ENCODE assay signal across 1 cellular context in the genomic region with DNA sequence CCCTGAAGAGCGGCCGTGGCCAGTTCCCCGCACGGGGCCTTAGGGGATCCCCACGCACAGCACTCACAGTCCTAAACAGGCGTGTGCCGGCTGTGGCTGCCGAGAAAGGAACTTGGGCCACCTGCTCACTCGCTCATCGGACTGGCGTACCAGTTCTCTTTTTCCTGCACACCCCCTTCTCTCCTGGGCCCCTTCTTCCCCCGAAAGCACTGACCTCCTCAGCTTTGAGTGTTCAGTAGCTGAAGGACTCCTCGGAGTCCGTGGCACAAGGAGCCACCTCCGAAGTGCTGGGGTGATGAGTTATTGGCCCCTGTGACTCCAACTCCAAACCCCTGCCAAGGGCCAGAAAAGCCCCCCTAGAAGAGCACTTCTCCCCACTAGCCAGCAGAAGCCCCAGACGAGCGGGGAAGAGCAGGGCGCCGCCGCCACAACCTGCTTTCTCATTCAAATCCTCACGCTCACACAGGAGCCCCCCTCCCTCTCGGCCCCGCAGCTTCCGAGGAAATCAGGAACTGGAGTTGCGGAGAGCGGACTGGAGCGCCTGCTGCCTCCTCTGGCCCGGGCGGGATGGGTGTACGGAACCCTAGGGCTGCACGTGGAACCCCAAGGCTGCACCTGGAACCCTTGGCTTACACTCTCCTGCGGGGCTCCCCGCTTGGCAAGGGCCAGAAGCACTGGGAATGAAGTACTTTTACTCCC.
TF ChIP-seq lines count a peak whose summit lies in the region.

A gene with protein sequence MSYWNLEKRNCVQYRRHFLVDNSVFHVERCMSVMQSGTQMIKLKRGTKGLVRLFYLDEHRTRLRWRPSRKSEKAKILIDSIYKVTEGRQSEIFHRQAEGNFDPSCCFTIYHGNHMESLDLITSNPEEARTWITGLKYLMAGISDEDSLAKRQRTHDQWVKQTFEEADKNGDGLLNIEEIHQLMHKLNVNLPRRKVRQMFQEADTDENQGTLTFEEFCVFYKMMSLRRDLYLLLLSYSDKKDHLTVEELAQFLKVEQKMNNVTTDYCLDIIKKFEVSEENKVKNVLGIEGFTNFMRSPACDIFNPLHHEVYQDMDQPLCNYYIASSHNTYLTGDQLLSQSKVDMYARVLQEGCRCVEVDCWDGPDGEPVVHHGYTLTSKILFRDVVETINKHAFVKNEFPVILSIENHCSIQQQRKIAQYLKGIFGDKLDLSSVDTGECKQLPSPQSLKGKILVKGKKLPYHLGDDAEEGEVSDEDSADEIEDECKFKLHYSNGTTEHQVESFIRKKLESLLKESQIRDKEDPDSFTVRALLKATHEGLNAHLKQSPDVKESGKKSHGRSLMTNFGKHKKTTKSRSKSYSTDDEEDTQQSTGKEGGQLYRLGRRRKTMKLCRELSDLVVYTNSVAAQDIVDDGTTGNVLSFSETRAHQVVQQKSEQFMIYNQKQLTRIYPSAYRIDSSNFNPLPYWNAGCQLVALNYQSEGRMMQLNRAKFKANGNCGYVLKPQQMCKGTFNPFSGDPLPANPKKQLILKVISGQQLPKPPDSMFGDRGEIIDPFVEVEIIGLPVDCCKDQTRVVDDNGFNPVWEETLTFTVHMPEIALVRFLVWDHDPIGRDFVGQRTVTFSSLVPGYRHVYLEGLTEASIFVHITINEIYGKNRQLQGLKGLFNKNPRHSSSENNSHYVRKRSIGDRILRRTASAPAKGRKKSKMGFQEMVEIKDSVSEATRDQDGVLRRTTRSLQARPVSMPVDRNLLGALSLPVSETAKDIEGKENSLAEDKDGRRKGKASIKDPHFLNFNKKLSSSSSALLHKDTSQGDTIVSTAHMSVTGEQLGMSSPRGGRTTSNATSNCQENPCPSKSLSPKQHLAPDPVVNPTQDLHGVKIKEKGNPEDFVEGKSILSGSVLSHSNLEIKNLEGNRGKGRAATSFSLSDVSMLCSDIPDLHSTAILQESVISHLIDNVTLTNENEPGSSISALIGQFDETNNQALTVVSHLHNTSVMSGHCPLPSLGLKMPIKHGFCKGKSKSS (N-terminal part only) (minus strand): TSS at position 446 of the 699 bp plus-strand sequence. CDS start 40,847 bp downstream, outside the sequence.

TF ChIP-seq in HepG2, 621 proteins besides CTCF, POLR2A, EP300 and RAD21 (continued from another document and continues in another):
- TF ChIP-seq, protein P1, sequence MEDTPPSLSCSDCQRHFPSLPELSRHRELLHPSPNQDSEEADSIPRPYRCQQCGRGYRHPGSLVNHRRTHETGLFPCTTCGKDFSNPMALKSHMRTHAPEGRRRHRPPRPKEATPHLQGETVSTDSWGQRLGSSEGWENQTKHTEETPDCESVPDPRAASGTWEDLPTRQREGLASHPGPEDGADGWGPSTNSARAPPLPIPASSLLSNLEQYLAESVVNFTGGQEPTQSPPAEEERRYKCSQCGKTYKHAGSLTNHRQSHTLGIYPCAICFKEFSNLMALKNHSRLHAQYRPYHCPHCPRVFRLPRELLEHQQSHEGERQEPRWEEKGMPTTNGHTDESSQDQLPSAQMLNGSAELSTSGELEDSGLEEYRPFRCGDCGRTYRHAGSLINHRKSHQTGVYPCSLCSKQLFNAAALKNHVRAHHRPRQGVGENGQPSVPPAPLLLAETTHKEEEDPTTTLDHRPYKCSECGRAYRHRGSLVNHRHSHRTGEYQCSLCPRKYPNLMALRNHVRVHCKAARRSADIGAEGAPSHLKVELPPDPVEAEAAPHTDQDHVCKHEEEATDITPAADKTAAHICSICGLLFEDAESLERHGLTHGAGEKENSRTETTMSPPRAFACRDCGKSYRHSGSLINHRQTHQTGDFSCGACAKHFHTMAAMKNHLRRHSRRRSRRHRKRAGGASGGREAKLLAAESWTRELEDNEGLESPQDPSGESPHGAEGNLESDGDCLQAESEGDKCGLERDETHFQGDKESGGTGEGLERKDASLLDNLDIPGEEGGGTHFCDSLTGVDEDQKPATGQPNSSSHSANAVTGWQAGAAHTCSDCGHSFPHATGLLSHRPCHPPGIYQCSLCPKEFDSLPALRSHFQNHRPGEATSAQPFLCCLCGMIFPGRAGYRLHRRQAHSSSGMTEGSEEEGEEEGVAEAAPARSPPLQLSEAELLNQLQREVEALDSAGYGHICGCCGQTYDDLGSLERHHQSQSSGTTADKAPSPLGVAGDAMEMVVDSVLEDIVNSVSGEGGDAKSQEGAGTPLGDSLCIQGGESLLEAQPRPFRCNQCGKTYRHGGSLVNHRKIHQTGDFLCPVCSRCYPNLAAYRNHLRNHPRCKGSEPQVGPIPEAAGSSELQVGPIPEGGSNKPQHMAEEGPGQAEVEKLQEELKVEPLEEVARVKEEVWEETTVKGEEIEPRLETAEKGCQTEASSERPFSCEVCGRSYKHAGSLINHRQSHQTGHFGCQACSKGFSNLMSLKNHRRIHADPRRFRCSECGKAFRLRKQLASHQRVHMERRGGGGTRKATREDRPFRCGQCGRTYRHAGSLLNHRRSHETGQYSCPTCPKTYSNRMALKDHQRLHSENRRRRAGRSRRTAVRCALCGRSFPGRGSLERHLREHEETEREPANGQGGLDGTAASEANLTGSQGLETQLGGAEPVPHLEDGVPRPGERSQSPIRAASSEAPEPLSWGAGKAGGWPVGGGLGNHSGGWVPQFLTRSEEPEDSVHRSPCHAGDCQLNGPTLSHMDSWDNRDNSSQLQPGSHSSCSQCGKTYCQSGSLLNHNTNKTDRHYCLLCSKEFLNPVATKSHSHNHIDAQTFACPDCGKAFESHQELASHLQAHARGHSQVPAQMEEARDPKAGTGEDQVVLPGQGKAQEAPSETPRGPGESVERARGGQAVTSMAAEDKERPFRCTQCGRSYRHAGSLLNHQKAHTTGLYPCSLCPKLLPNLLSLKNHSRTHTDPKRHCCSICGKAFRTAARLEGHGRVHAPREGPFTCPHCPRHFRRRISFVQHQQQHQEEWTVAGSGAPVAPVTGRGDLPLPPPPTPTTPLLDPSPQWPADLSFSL (CRISPR knock-in tag; IDR thresholded peaks at IDR 0.05), result peak; percentile 53; the same call in 1 of the 2 replicates
- 0 out of 2 replicates have a peak, but pooled peaks have one; percentile 29 for TF ChIP-seq ELF1 (CRISPR knock-in tag; IDR thresholded peaks at IDR 0.05)
- TF ChIP-seq, protein P2, sequence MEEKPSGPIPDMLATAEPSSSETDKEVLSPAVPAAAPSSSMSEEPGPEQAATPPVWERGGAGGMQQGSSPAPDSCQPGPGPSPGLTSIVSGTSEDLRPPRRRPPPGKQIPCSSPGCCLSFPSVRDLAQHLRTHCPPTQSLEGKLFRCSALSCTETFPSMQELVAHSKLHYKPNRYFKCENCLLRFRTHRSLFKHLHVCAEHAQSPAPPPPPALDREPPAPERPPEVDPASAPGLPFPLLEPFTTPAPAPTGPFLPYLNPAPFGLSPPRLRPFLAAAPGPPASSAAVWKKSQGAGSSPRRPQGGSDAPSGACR (CRISPR knock-in tag; IDR thresholded peaks at IDR 0.05), result peak; percentile 65; the same call in 1 of the 2 replicates
- peak; percentile 71 for TF ChIP-seq SAP130 (CRISPR knock-in tag; IDR thresholded peaks at IDR 0.05; ENCODE audit: low read depth)
- TF ChIP-seq ZNF446 (CRISPR knock-in tag; IDR thresholded peaks at IDR 0.05), result no peak
- TF ChIP-seq GABPB1 (CRISPR knock-in tag; IDR thresholded peaks at IDR 0.05), result peak; percentile 61
- TF ChIP-seq ISL2 (CRISPR knock-in tag; IDR thresholded peaks at IDR 0.05), result 0 out of 2 replicates have a peak, but pooled peaks have one; percentile 24
- TF ChIP-seq FLYWCH1 (CRISPR knock-in tag; IDR thresholded peaks at IDR 0.05), result no peak
- TF ChIP-seq ZNF558 (CRISPR knock-in tag; IDR thresholded peaks at IDR 0.05; ENCODE audit: borderline replicate concordance), result peak; percentile 52; the same call in 1 of the 2 replicates
- TF ChIP-seq, protein P3, sequence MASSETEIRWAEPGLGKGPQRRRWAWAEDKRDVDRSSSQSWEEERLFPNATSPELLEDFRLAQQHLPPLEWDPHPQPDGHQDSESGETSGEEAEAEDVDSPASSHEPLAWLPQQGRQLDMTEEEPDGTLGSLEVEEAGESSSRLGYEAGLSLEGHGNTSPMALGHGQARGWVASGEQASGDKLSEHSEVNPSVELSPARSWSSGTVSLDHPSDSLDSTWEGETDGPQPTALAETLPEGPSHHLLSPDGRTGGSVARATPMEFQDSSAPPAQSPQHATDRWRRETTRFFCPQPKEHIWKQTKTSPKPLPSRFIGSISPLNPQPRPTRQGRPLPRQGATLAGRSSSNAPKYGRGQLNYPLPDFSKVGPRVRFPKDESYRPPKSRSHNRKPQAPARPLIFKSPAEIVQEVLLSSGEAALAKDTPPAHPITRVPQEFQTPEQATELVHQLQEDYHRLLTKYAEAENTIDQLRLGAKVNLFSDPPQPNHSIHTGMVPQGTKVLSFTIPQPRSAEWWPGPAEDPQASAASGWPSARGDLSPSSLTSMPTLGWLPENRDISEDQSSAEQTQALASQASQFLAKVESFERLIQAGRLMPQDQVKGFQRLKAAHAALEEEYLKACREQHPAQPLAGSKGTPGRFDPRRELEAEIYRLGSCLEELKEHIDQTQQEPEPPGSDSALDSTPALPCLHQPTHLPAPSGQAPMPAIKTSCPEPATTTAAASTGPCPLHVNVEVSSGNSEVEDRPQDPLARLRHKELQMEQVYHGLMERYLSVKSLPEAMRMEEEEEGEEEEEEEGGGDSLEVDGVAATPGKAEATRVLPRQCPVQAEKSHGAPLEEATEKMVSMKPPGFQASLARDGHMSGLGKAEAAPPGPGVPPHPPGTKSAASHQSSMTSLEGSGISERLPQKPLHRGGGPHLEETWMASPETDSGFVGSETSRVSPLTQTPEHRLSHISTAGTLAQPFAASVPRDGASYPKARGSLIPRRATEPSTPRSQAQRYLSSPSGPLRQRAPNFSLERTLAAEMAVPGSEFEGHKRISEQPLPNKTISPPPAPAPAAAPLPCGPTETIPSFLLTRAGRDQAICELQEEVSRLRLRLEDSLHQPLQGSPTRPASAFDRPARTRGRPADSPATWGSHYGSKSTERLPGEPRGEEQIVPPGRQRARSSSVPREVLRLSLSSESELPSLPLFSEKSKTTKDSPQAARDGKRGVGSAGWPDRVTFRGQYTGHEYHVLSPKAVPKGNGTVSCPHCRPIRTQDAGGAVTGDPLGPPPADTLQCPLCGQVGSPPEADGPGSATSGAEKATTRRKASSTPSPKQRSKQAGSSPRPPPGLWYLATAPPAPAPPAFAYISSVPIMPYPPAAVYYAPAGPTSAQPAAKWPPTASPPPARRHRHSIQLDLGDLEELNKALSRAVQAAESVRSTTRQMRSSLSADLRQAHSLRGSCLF (CRISPR knock-in tag; IDR thresholded peaks at IDR 0.05; ENCODE audit: borderline replicate concordance), result no peak
- no peak for TF ChIP-seq AGO2 (optimal IDR thresholded peaks at IDR 0.05; ENCODE audit: low read depth, low read length)
- TF ChIP-seq MAZ (IDR thresholded peaks at IDR 0.05; ENCODE audit: borderline replicate concordance, low read depth, low read length), result peak; percentile 98
- peak; percentile 83 for TF ChIP-seq MAZ (CRISPR knock-in tag; IDR thresholded peaks at IDR 0.05; ENCODE audit: low read depth)
- peak; percentile 18; the same call in 1 of the 2 replicates for TF ChIP-seq KAT8 (CRISPR knock-in tag; IDR thresholded peaks at IDR 0.05)
- TF ChIP-seq HNRNPLL (IDR thresholded peaks at IDR 0.05; ENCODE audit: low read depth, low read length, poor library complexity, severe bottlenecking), result peak; percentile 40
- no peak for TF ChIP-seq MAFF (IDR thresholded peaks at IDR 0.05; ENCODE audit: low read depth, low read length)
- TF ChIP-seq GATAD1 (CRISPR knock-in tag; IDR thresholded peaks at IDR 0.05), result peak; percentile 61; the same call in 1 of the 2 replicates
- TF ChIP-seq ARNT (IDR thresholded peaks at IDR 0.05), result no peak
- no peak for TF ChIP-seq ZNF737 (CRISPR knock-in tag; IDR thresholded peaks at IDR 0.05; ENCODE audit: borderline replicate concordance)
- peak; percentile 70; the same call in 1 of the 2 replicates for TF ChIP-seq ZNF546 (CRISPR knock-in tag; conservative IDR thresholded peaks at IDR 0.05)
- 0 out of 2 replicates have a peak, but pooled peaks have one; percentile 4 for TF ChIP-seq YEATS4 (CRISPR knock-in tag; IDR thresholded peaks at IDR 0.05; ENCODE audit: borderline replicate concordance)
- TF ChIP-seq LCORL (IDR thresholded peaks at IDR 0.05), result no peak
- TF ChIP-seq LCORL (CRISPR knock-in tag; IDR thresholded peaks at IDR 0.05), result 0 out of 2 replicates have a peak, but pooled peaks have one; percentile 7
- TF ChIP-seq PHF21A (CRISPR knock-in tag; IDR thresholded peaks at IDR 0.05), result peak; percentile 61; the same call in 1 of the 2 replicates
- TF ChIP-seq SMC3 (IDR thresholded peaks at IDR 0.05; ENCODE audit: low read length), result no peak
- TF ChIP-seq, protein P4, sequence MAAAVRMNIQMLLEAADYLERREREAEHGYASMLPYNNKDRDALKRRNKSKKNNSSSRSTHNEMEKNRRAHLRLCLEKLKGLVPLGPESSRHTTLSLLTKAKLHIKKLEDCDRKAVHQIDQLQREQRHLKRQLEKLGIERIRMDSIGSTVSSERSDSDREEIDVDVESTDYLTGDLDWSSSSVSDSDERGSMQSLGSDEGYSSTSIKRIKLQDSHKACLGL (CRISPR knock-in tag; IDR thresholded peaks at IDR 0.05), result 0 out of 2 replicates have a peak, but pooled peaks have one; percentile 32
- TF ChIP-seq, protein P5, sequence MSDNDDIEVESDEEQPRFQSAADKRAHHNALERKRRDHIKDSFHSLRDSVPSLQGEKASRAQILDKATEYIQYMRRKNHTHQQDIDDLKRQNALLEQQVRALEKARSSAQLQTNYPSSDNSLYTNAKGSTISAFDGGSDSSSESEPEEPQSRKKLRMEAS (IDR thresholded peaks at IDR 0.05), result peak; percentile 73
- TF ChIP-seq MXI1 (IDR thresholded peaks at IDR 0.05; ENCODE audit: borderline replicate concordance, low read depth, low read length), result peak; percentile 46; the same call in 1 of the 3 replicates
- TF ChIP-seq ZNF501 (CRISPR knock-in tag; IDR thresholded peaks at IDR 0.05), result peak; percentile 50
- TF ChIP-seq ZNF75D (CRISPR knock-in tag; IDR thresholded peaks at IDR 0.05; ENCODE audit: borderline replicate concordance), result 0 out of 2 replicates have a peak, but pooled peaks have one; percentile 33
- no peak for TF ChIP-seq FIP1L1 (IDR thresholded peaks at IDR 0.05; ENCODE audit: borderline replicate concordance, insufficient read depth, low read depth, low read length)
- TF ChIP-seq ZNF772 (CRISPR knock-in tag; IDR thresholded peaks at IDR 0.05), result no peak
- TF ChIP-seq, protein P6, sequence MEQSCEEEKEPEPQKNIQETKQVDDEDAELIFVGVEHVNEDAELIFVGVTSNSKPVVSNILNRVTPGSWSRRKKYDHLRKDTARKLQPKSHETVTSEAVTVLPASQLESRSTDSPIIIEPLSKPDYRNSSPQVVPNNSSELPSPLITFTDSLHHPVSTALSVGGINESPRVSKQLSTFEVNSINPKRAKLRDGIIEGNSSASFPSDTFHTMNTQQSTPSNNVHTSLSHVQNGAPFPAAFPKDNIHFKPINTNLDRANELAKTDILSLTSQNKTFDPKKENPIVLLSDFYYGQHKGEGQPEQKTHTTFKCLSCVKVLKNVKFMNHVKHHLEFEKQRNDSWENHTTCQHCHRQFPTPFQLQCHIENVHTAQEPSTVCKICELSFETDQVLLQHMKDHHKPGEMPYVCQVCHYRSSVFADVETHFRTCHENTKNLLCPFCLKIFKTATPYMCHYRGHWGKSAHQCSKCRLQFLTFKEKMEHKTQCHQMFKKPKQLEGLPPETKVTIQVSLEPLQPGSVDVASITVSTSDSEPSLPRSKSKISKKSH (CRISPR knock-in tag; IDR thresholded peaks at IDR 0.05; ENCODE audit: borderline replicate concordance), result peak; percentile 11; the same call in 1 of the 2 replicates
- 0 out of 2 replicates have a peak, but pooled peaks have one; percentile 35 for TF ChIP-seq TARDBP (CRISPR knock-in tag; IDR thresholded peaks at IDR 0.05)
